ENCODE assay signal across 1 cellular context in the genomic region with DNA sequence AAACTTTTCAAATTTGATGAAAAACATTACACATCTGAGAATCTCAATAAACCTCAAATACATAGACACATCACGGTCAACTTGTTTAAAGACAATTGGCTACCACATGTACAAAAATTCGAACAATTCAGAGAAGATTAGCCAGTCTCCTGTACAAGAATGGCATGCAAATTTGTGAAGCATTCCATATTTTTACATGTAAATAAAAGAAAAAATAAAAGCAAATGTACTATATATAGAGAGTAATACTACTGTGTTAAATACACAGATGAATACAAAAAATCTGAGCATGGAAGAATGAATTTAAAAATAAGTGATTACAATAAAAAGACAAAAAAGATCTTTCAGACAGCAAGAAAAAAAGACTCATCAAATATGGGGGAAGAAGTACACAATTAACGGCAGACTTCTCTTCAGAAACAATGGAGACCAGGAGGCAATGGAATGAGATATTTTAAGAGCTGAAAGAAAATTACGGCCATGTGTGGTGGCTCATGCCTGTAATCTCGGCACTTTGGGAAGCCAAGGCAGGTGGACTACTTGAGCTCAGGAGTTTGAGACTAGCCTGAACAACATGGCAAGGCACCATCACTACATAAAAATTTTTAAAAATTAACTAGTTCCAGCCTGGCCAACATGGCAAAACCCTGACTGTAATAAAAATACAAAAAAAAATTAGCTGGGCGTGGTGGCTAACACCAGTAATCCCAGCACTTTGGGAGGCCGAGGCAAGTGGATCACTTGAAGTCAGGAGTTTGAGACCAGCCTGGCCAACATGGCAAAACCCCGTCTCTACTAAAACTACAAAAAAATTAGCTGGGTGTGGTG.
TF ChIP-seq lines count a peak whose summit lies in the region.

No MANE protein-coding gene starts in this region.

TF ChIP-seq in HepG2, 621 proteins besides CTCF, POLR2A, EP300 and RAD21:
- TF ChIP-seq ZFP82 (CRISPR knock-in tag; IDR thresholded peaks at IDR 0.05; ENCODE audit: borderline replicate concordance) (no peak), ZNF317 (CRISPR knock-in tag; IDR thresholded peaks at IDR 0.05) (peak; percentile 100), ZNF224 (CRISPR knock-in tag; IDR thresholded peaks at IDR 0.05) (no peak), ZNF280D (CRISPR knock-in tag; IDR thresholded peaks at IDR 0.05) (peak; percentile 98), ZNF605 (CRISPR knock-in tag; IDR thresholded peaks at IDR 0.05) (no peak), NFYC (CRISPR knock-in tag; IDR thresholded peaks at IDR 0.05) (no peak)
- TF ChIP-seq, protein P1, sequence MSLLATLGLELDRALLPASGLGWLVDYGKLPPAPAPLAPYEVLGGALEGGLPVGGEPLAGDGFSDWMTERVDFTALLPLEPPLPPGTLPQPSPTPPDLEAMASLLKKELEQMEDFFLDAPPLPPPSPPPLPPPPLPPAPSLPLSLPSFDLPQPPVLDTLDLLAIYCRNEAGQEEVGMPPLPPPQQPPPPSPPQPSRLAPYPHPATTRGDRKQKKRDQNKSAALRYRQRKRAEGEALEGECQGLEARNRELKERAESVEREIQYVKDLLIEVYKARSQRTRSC (CRISPR knock-in tag; IDR thresholded peaks at IDR 0.05; ENCODE audit: low read depth), result no peak
